24 cellular contexts compared by ENCODE assay signal in the genomic region with DNA sequence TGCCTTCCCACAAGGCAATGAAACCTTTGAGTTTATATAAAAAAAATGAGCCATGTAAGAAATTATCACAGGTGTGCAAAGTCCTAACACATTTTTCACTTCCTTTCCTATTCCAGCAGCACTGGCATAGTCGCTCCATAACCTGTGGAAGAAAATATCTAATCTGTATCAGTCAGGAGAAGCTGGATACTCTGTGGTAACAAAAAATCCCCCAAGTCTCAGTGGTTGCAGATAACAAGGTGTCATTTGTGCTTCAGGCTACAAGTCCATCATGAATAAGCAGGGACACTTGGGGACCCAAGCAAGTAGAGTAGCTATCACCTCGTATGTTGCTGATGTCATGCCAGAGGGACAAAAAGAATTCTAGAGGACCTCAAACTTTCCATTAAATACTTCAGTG. TPM values are rescaled to one million over a fixed set of nuclear protein-coding genes. Genes with fewer than 3 reads are reported as not detected.
DNase-seq lines count a peak whose midpoint lies in the region; ATAC-seq and TF ChIP-seq lines count a peak whose summit lies in the region.
"Had no signal": no experiment of that assay in that cellular context is flagged by ENCODE, and none has a peak within 500 bp of the region (broad histone marks: within the 10 kb centered on the region; RNA-seq: fewer than 3 reads in every experiment).

No MANE protein-coding gene starts in this region.

- no peaks in the 10 kb centered on the region for H3K27me3 Mint-ChIP-seq in activated naive CD8-positive, alpha-beta T cell treated with anti-CD3 and anti-CD28 coated beads, Interleukin-2, amount 50 U/mL, for 24 hours
- H3K27me3 Mint-ChIP-seq in activated naive CD8-positive, alpha-beta T cell treated with anti-CD3 and anti-CD28 coated beads for 36 hours = no peaks in the 10 kb centered on the region
- no peaks in the 10 kb centered on the region for H3K27me3 Mint-ChIP-seq in activated T-helper 17 cell treated with anti-CD3 and anti-CD28 coated beads, Interleukin-2, amount 50 U/mL, for 72 hours
- no peaks in the 10 kb centered on the region for H3K27me3 Mint-ChIP-seq in naive B cell
- H3K27me3 Mint-ChIP-seq: CD4-positive, alpha-beta memory T cell; IgD-negative memory B cell had no signal

- peaks cover 2% of the 10 kb centered on the region for H3K36me3 Mint-ChIP-seq in activated naive CD8-positive, alpha-beta T cell treated with anti-CD3 and anti-CD28 coated beads, Interleukin-2, amount 50 U/mL, for 24 hours (ENCODE audit: low read depth)
- peaks cover 9% of the 10 kb centered on the region for H3K36me3 Mint-ChIP-seq in activated naive CD8-positive, alpha-beta T cell treated with anti-CD3 and anti-CD28 coated beads for 36 hours
- H3K36me3 Mint-ChIP-seq in activated T-helper 17 cell treated with anti-CD3 and anti-CD28 coated beads, Interleukin-2, amount 50 U/mL, for 72 hours (ENCODE audit: low read depth) = peaks cover 4% of the 10 kb centered on the region
- H3K36me3 Mint-ChIP-seq in naive B cell = peaks cover 0 to 7% of the 10 kb centered on the region in 2 donors

- H3K9me3 Mint-ChIP-seq in activated naive CD8-positive, alpha-beta T cell treated with anti-CD3 and anti-CD28 coated beads, Interleukin-2, amount 50 U/mL, for 24 hours = peaks cover 8% of the 10 kb centered on the region
- H3K9me3 Mint-ChIP-seq in activated naive CD8-positive, alpha-beta T cell treated with anti-CD3 and anti-CD28 coated beads for 36 hours = peaks cover 6% of the 10 kb centered on the region
- H3K9me3 Mint-ChIP-seq in activated T-helper 17 cell treated with anti-CD3 and anti-CD28 coated beads, Interleukin-2, amount 50 U/mL, for 72 hours = no peaks in the 10 kb centered on the region
- H3K9me3 Mint-ChIP-seq in naive B cell = peaks cover 0 to 6% (median 0%) of the 10 kb centered on the region in 7 donors
- H3K9me3 Mint-ChIP-seq: CD4-positive, alpha-beta memory T cell; GM23338; HFFc6; IgD-negative memory B cell had no signal

- POLR2A ChIA-PET in HEK293T (lab: Yijun Ruan, JAX) = no interaction called here

- peaks cover 74% of the 10 kb centered on the region for H3K4me1 Mint-ChIP-seq in activated naive CD8-positive, alpha-beta T cell treated with anti-CD3 and anti-CD28 coated beads, Interleukin-2, amount 50 U/mL, for 24 hours
- H3K4me1 Mint-ChIP-seq in activated naive CD8-positive, alpha-beta T cell treated with anti-CD3 and anti-CD28 coated beads for 36 hours = peaks cover 36% of the 10 kb centered on the region
- H3K4me1 Mint-ChIP-seq in activated T-helper 17 cell treated with anti-CD3 and anti-CD28 coated beads, Interleukin-2, amount 50 U/mL, for 72 hours = peaks cover 24% of the 10 kb centered on the region
- peaks cover 39 to 73% (median 44%) of the 10 kb centered on the region in 3 donors for H3K4me1 Mint-ChIP-seq in naive B cell

- CTCF ChIA-PET in HEK293T (lab: Yijun Ruan, JAX) = no interaction called here

- DNase-seq in activated naive CD8-positive, alpha-beta T cell treated with anti-CD3 and anti-CD28 coated beads, Interleukin-2, amount 50 U/mL, for 24 hours = no peak
- no peak for DNase-seq in activated naive CD8-positive, alpha-beta T cell treated with anti-CD3 and anti-CD28 coated beads for 36 hours
- DNase-seq in naive B cell (no peak), HEK293T (ENCODE audit: extremely low spot score) (no peak), posterior cingulate gyrus (no peak)
- DNase-seq: 8988T; ACHN; CD4-positive, alpha-beta memory T cell; COR-L47; DMS53; H9; HFFc6; NCI-H1048; NCI-H1417; NCI-H1694; NCI-H2029 treated with DMSO at 0.1 percent for 48 hours; NCI-H2227 treated with DMSO at 0.1 percent for 48 hours; NCI-H526 treated with DMSO at 0.1 percent for 48 hours; SHP77 treated with DMSO at 0.1 percent for 48 hours had no signal

- intact Hi-C loops in posterior cingulate gyrus (cut with DNase I) = no loop called here

- ATAC-seq in activated naive CD8-positive, alpha-beta T cell treated with anti-CD3 and anti-CD28 coated beads, Interleukin-2, amount 50 U/mL, for 24 hours = no peak
- no peak for ATAC-seq in activated T-helper 17 cell treated with anti-CD3 and anti-CD28 coated beads, Interleukin-2, amount 50 U/mL, for 72 hours (replicated peaks)
- ATAC-seq in naive B cell (ENCODE audit: low read depth in 2 of 2) (no peak), HG02588 (IDR thresholded peaks at IDR 0.05; ENCODE audit: unreplicated experiment) (no peak)
- ATAC-seq: GM23338, Panc1 had no signal

- peak overlapping the region; percentile 52 for H3K27ac Mint-ChIP-seq in activated naive CD8-positive, alpha-beta T cell treated with anti-CD3 and anti-CD28 coated beads, Interleukin-2, amount 50 U/mL, for 24 hours
- no peak overlapping the region for H3K27ac Mint-ChIP-seq in activated naive CD8-positive, alpha-beta T cell treated with anti-CD3 and anti-CD28 coated beads for 36 hours
- H3K27ac Mint-ChIP-seq in activated T-helper 17 cell treated with anti-CD3 and anti-CD28 coated beads, Interleukin-2, amount 50 U/mL, for 72 hours = no peak overlapping the region
- peak overlapping the region in 5 of 6 donors; percentile 29 to 95 (median 93) for H3K27ac Mint-ChIP-seq in naive B cell
- H3K27ac Mint-ChIP-seq: GM23338, H9, HFFc6 had no signal

- no peak overlapping the region for H3K4me3 Mint-ChIP-seq in activated naive CD8-positive, alpha-beta T cell treated with anti-CD3 and anti-CD28 coated beads, Interleukin-2, amount 50 U/mL, for 24 hours
- H3K4me3 Mint-ChIP-seq in activated naive CD8-positive, alpha-beta T cell treated with anti-CD3 and anti-CD28 coated beads for 36 hours = no peak overlapping the region
- H3K4me3 Mint-ChIP-seq in activated T-helper 17 cell treated with anti-CD3 and anti-CD28 coated beads, Interleukin-2, amount 50 U/mL, for 72 hours = peak overlapping the region; percentile 2
- H3K4me3 Mint-ChIP-seq in naive B cell = peak overlapping the region in 5 of 8 donors; percentile 6 to 93 (median 30)
- H3K4me3 Mint-ChIP-seq: GM23338, H9, HFFc6 had no signal

TF ChIP-seq in HEK293T, 16 proteins besides CTCF, POLR2A, EP300 and RAD21:
- TF ChIP-seq SP1 (IDR thresholded peaks at IDR 0.05) (no peak), FOXK2 (IDR thresholded peaks at IDR 0.05) (no peak), CTBP1 (IDR thresholded peaks at IDR 0.05; ENCODE audit: borderline replicate concordance) (no peak), NFRKB (IDR thresholded peaks at IDR 0.05) (no peak), LEF1 (IDR thresholded peaks at IDR 0.05; ENCODE audit: borderline replicate concordance) (no peak)

RNA-seq across cellular contexts. Expression of a gene that starts 30.3 kb away (rescaled TPM):
- 10 to 100 TPM; 38.1 to 44.7 TPM for total RNA-seq in activated naive CD8-positive, alpha-beta T cell treated with anti-CD3 and anti-CD28 coated beads for 36 hours
- 10 to 100 TPM; 33.4 to 67.8 TPM for total RNA-seq in activated T-helper 17 cell treated with anti-CD3 and anti-CD28 coated beads, Interleukin-2, amount 50 U/mL, for 72 hours
- 100 to 1,000 TPM in 2 of 6 donors, 10 to 100 TPM in 4; 84.7 to 107 (median 93.7) TPM for polyA plus RNA-seq in naive B cell (ENCODE audit: low read depth in 6 of 6)

RNA-seq across cellular contexts. Expression of a gene that starts 31.2 kb away (rescaled TPM):
- 10 to 100 TPM; 51.3 to 51.4 TPM for total RNA-seq in activated naive CD8-positive, alpha-beta T cell treated with anti-CD3 and anti-CD28 coated beads for 36 hours
- total RNA-seq in activated T-helper 17 cell treated with anti-CD3 and anti-CD28 coated beads, Interleukin-2, amount 50 U/mL, for 72 hours = 10 to 100 TPM; 11.2 to 66.1 TPM
- 10 to 100 TPM; 18.2 to 35.2 (median 27.7) TPM for polyA plus RNA-seq in naive B cell (ENCODE audit: low read depth in 6 of 6)

Comparison
In these comparisons a context has a peak if more than half of its experiments do, and no peak if none do; other contexts are left out.
1. H3K27ac Mint-ChIP-seq: peak in activated naive CD8-positive, alpha-beta T cell treated with anti-CD3 and anti-CD28 coated beads, Interleukin-2, amount 50 U/mL, for 24 hours (single experiment) and naive B cell (5 of 6); none in activated naive CD8-positive, alpha-beta T cell treated with anti-CD3 and anti-CD28 coated beads for 36 hours (single experiment) and activated T-helper 17 cell treated with anti-CD3 and anti-CD28 coated beads, Interleukin-2, amount 50 U/mL, for 72 hours (single experiment).
2. H3K4me3 Mint-ChIP-seq: peak in activated T-helper 17 cell treated with anti-CD3 and anti-CD28 coated beads, Interleukin-2, amount 50 U/mL, for 72 hours (single experiment) and naive B cell (5 of 8); none in activated naive CD8-positive, alpha-beta T cell treated with anti-CD3 and anti-CD28 coated beads, Interleukin-2, amount 50 U/mL, for 24 hours (single experiment) and activated naive CD8-positive, alpha-beta T cell treated with anti-CD3 and anti-CD28 coated beads for 36 hours (single experiment).